8 cellular contexts compared by ENCODE assay signal in the genomic region with DNA sequence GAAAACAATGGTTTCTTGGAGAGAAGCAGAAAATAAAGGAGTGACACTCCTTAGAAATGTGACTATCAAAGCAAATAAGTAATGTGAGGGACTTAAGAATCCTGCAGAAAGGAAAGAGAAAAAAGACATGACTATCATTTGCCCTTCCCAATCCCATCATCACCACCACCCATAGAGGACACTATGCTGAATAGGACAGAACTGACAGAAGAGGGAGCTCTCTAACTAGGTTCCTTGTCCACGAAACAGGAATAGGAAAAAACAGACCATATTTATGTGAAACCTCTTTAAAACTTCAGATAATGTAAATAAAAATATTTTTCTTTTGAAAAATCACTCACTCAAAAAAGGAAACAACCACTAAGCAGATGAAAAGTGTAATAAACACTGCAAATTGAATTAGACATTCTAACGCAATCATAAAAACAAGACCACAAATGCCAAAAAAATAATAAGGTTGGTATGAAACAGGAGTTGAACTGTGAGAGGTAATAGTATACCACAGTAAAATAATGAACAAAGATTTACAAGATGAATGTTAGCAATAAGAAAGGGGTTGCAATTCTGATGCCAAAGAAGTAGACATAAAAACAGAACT. TPM values are rescaled to one million over a fixed set of nuclear protein-coding genes. Genes with fewer than 3 reads are reported as not detected.
DNase-seq lines count a peak whose midpoint lies in the region; ATAC-seq and TF ChIP-seq lines count a peak whose summit lies in the region.

No MANE protein-coding gene starts in this region.

- H3K27ac Mint-ChIP-seq in naive thymus-derived CD4-positive, alpha-beta T cell: peak overlapping the region in 1 of 9 donors; percentile 57

- H3K9me3 Mint-ChIP-seq in naive thymus-derived CD4-positive, alpha-beta T cell: peaks cover 0 to 3% (median 0%) of the 10 kb centered on the region in 11 donors

- H3K4me3 Mint-ChIP-seq in naive thymus-derived CD4-positive, alpha-beta T cell: no peak overlapping the region

- no peaks in the 10 kb centered on the region for H3K4me1 ChIP-seq in KMS-11 (ENCODE audit: low read depth, poor library complexity, severe bottlenecking)
- no peaks in the 10 kb centered on the region for H3K4me1 ChIP-seq in naive thymus-derived CD4-positive, alpha-beta T cell (ENCODE audit: control insufficient read depth in 2 of 2, insufficient read depth in 2 of 2, low read length in 2 of 2)

- POLR2A ChIA-PET in RWPE1 (lab: Yijun Ruan, JAX; ENCODE audit: low non-redundant PET): no interaction called here
- POLR2A ChIA-PET in naive thymus-derived CD4-positive, alpha-beta T cell (lab: Charles Lee): interaction anchor here (0.6 kb wide), 1 partner anchor 30 kb away, joined by 3 read pairs; no protein-coding TSS in a partner anchor

- H3K4me1 Mint-ChIP-seq in naive thymus-derived CD4-positive, alpha-beta T cell: peaks cover 0 to 6% (median 0%) of the 10 kb centered on the region in 7 donors

- H3K79me2 ChIP-seq in KMS-11 (ENCODE audit: insufficient read depth, low read depth): no peaks in the 10 kb centered on the region

- CTCF ChIA-PET in RWPE1 (lab: Yijun Ruan, JAX): interaction anchor here (0.6 to 1.3 kb wide), 6 partner anchors 9 to 212 kb away, joined by 3 to 4 read pairs (median 4); no protein-coding TSS in a partner anchor
- CTCF ChIA-PET in naive thymus-derived CD4-positive, alpha-beta T cell (lab: Charles Lee): interaction anchor here (1.3 kb wide), 1 partner anchor 230 kb away, joined by 8 read pairs; no protein-coding TSS in a partner anchor

- no peaks in the 10 kb centered on the region for H3K36me3 ChIP-seq in KMS-11 (ENCODE audit: insufficient read depth)
- H3K36me3 ChIP-seq in naive thymus-derived CD4-positive, alpha-beta T cell (ENCODE audit: control insufficient read depth in 2 of 3, insufficient read depth in 3 of 3, low read length in 3 of 3): no peaks in the 10 kb centered on the region

- no peaks in the 10 kb centered on the region for H3K9me3 ChIP-seq in naive thymus-derived CD4-positive, alpha-beta T cell (ENCODE audit: control insufficient read depth in 2 of 3, low read length in 3 of 3)

- H3K9ac ChIP-seq in KMS-11: no peak overlapping the region

- DNase-seq in DMS53 (lab: John Stamatoyannopoulos, UW) (peak; percentile 92), RWPE1 (ENCODE audit: low spot score) (peak; percentile 70), epithelial cell of prostate (ENCODE audit: low read depth, low spot score) (peak; percentile 6)
- peak in 7 of 9 donors; percentile 9 to 51 (median 20) for DNase-seq in naive thymus-derived CD4-positive, alpha-beta T cell
- DNase-seq in stimulated activated CD8-positive, alpha-beta memory T cell treated with anti-CD3 and anti-CD28 coated beads, Interleukin-4, amount 100 ng/mL, for 48 hours: no peak
- DNase-seq in activated naive CD4-positive, alpha-beta T cell treated with Interleukin-2 at 50 U/mL for 16 hours: no peak

- H3K4me2 ChIP-seq in KMS-11: no peak overlapping the region

- H3K27me3 Mint-ChIP-seq in naive thymus-derived CD4-positive, alpha-beta T cell: peaks cover 0 to 6% (median 0%) of the 10 kb centered on the region in 5 donors

- peak; percentile 63 for ATAC-seq in naive thymus-derived CD4-positive, alpha-beta T cell
- ATAC-seq in HG02678 (IDR thresholded peaks at IDR 0.05; ENCODE audit: unreplicated experiment): no peak

- intact Hi-C loops in naive thymus-derived CD4-positive, alpha-beta T cell (cut with micrococcal nuclease): loop anchor here (1.0 to 5.0 kb wide), 7 partner anchors 94 to 1156 kb away; a partner anchor contains a TSS

- H3K27ac ChIP-seq in KMS-11 (no peak overlapping the region), RWPE1 (no peak overlapping the region), epithelial cell of prostate (no peak overlapping the region)
- no peak overlapping the region for H3K27ac ChIP-seq in naive thymus-derived CD4-positive, alpha-beta T cell (ENCODE audit: low read depth, low read length)

- H3K36me3 Mint-ChIP-seq in naive thymus-derived CD4-positive, alpha-beta T cell: peaks cover 0 to 3% (median 0%) of the 10 kb centered on the region in 5 donors

- no peak overlapping the region for H2AFZ ChIP-seq in KMS-11 (ENCODE audit: low read depth)

- H4K20me1 ChIP-seq in KMS-11 (ENCODE audit: insufficient read depth): no peaks in the 10 kb centered on the region

- H3K27me3 ChIP-seq in KMS-11 (ENCODE audit: insufficient read depth, low read depth): no peaks in the 10 kb centered on the region
- H3K27me3 ChIP-seq in naive thymus-derived CD4-positive, alpha-beta T cell (ENCODE audit: control insufficient read depth in 2 of 2, insufficient read depth in 2 of 2, low read length in 2 of 2): no peaks in the 10 kb centered on the region

- TF ChIP-seq CTCF in KMS-11 (conservative IDR thresholded peaks at IDR 0.05; ENCODE audit: low read depth, low read length) (peak; percentile 55), RWPE1 (conservative IDR thresholded peaks at IDR 0.05; ENCODE audit: low read depth) (peak; percentile 52)

- H3K4me3 ChIP-seq in KMS-11 (IDR thresholded peaks at IDR 0.05; ENCODE audit: insufficient read depth, low read depth, low read length): no peak overlapping the region
- H3K4me3 ChIP-seq in naive thymus-derived CD4-positive, alpha-beta T cell (ENCODE audit: low read length): no peak overlapping the region

RNA-seq across cellular contexts. Expression of a gene that starts 24.1 kb away (rescaled TPM):
- 10 to 100 TPM in 1 of 5 experiments, 1 to 10 TPM in 3, under 1 TPM in 1; 0.92 to 82.5 (median 1.7) TPM for total RNA-seq in naive thymus-derived CD4-positive, alpha-beta T cell
- 1 to 10 TPM in 1 of 2 donors, under 1 TPM in 1; 0.68 to 1.9 TPM for polyA plus RNA-seq in naive thymus-derived CD4-positive, alpha-beta T cell

RNA-seq across cellular contexts. Expression of a gene that starts 58.1 kb away (rescaled TPM):
- total RNA-seq in naive thymus-derived CD4-positive, alpha-beta T cell: 10 to 100 TPM in 1 of 5 experiments, 1 to 10 TPM in 3, under 1 TPM in 1; 0.15 to 75.2 (median 5.1) TPM
- 1 to 10 TPM in 1 of 2 donors, under 1 TPM in 1; 0.62 to 2.7 TPM for polyA plus RNA-seq in naive thymus-derived CD4-positive, alpha-beta T cell

Comparison
In these comparisons a context has a peak if more than half of its experiments do, and no peak if none do; other contexts are left out.
1. DNase-seq: peak in DMS53 (single experiment), RWPE1 (single experiment), epithelial cell of prostate (single experiment) and naive thymus-derived CD4-positive, alpha-beta T cell (7 of 9); none in stimulated activated CD8-positive, alpha-beta memory T cell treated with anti-CD3 and anti-CD28 coated beads, Interleukin-4, amount 100 ng/mL, for 48 hours (single experiment) and activated naive CD4-positive, alpha-beta T cell treated with Interleukin-2 at 50 U/mL for 16 hours (single experiment).